In genomic region chr10:13161267-13162012, GRCh38 we compare ENCODE assay signal across 7 cellular contexts.
DNase-seq lines count a peak whose midpoint lies in the region; ATAC-seq, FAIRE-seq and TF ChIP-seq lines count a peak whose summit lies in the region.

Gene MCM10 (plus strand): TSS chr10:13161558. CDS start chr10:13164203, 2,645 bp downstream.

- peak; percentile 92 for DNase-seq in GM18507 (ENCODE audit: extremely low spot score, insufficient read length, low read depth)
- peak; percentile 92 for DNase-seq in NCI-H2029 (lab: John Stamatoyannopoulos, UW)
- peak; percentile 97 for DNase-seq in T-helper 22 cell (ENCODE audit: low read depth)
- peak; percentile 100 for DNase-seq in astrocyte of the hippocampus (ENCODE audit: low read depth, low spot score)
- peak; percentile 98 to 99 for DNase-seq in hippocampal formation (lab: John Stamatoyannopoulos, UW)
- peak; percentile 97 for DNase-seq in retinal pigment epithelial cell (ENCODE audit: low read depth)

- H3K4me3 ChIP-seq in retinal pigment epithelial cell (ENCODE audit: low read length), result peak within 1 kb of the TSS; percentile 71

- peak; percentile 99 for FAIRE-seq in GM18507 (lab: Jason Lieb, UNC)

- peak; percentile 78 for TF ChIP-seq CTCF in retinal pigment epithelial cell (conservative IDR thresholded peaks at IDR 0.05; ENCODE audit: low read depth, low read length)

- ATAC-seq in HG02981 (IDR thresholded peaks at IDR 0.05; ENCODE audit: unreplicated experiment), result peak; percentile 99

Comparison
In these comparisons a context has a peak if more than half of its experiments do, and no peak if none do; other contexts are left out.
1. Peak in every context shown above with its lines: DNase-seq, ATAC-seq and H3K4me3 ChIP-seq.